ENCODE assay signal across 10 cellular contexts in genomic region chrX:154380787-154381186, GRCh38. TPM values are rescaled to one million over a fixed set of nuclear protein-coding genes. Genes with fewer than 3 reads are reported as not detected.
DNase-seq lines count a peak whose midpoint lies in the region; ATAC-seq, FAIRE-seq and TF ChIP-seq lines count a peak whose summit lies in the region.
"Had no signal": no experiment of that assay in that cellular context is flagged by ENCODE, and none has a peak within 500 bp of the region (broad histone marks: within the 10 kb centered on the region; RNA-seq: fewer than 3 reads in every experiment).

No MANE protein-coding gene starts in this region.

- no TSS peak for BruUV-seq in GM12878 (replicated peaks; lab: Mats Ljungman, UMichigan)

- CTCF ChIA-PET in GM12878 (lab: Yijun Ruan, JAX) = no interaction called here

- H3K79me2 ChIP-seq in GM12878 (ENCODE audit: control insufficient read depth, insufficient read depth, low read length) = peaks cover 15% of the 10 kb centered on the region

- H2AFZ ChIP-seq in GM12878 (ENCODE audit: control insufficient read depth, low read depth, low read length) = no peak overlapping the region

- POLR2A ChIA-PET in GM12878 (lab: Charles Lee) = no interaction called here

- 0 out of 2 replicates have a peak overlapping the region, but pooled peaks have one; percentile 17 for H3K4me2 ChIP-seq in GM12878 (ENCODE audit: control insufficient read depth, insufficient read depth)

- TF ChIP-seq POLR2A in GM12878 (IDR thresholded peaks at IDR 0.05; ENCODE audit: low read depth, low read length) (no peak), vagina (IDR thresholded peaks at IDR 0.05) (no peak)

- peaks cover 14% of the 10 kb centered on the region for H3K36me3 Mint-ChIP-seq in stimulated activated naive CD8-positive, alpha-beta T cell treated with anti-CD3 and anti-CD28 coated beads, Interleukin-15, Interleukin-2, amounts not matched to agents 100 ng/mL and 50 ng/mL, for 24 hours (ENCODE audit: low read depth)

- H3K9me3 ChIP-seq in GM12878 (replicated peaks; ENCODE audit: control insufficient read depth, insufficient read depth, low read length) (no peaks in the 10 kb centered on the region; the same call in 2 of the 3 replicates), mucosa of stomach (ENCODE audit: control insufficient read depth, low read length) (no peaks in the 10 kb centered on the region), vagina (no peaks in the 10 kb centered on the region)

- peak overlapping the region; percentile 92 for H3K4me3 Mint-ChIP-seq in stimulated activated naive CD8-positive, alpha-beta T cell treated with anti-CD3 and anti-CD28 coated beads, Interleukin-15, Interleukin-2, amounts not matched to agents 100 ng/mL and 50 ng/mL, for 24 hours

- WGBS in GM12878 (ENCODE audit: insufficient coverage, insufficient replicate concordance, low lambda C conversion rate, missing lambda C conversion rate) = 73% methylated on average over 14 of the region's 14 CpGs

- no peaks in the 10 kb centered on the region for H3K27me3 Mint-ChIP-seq in stimulated activated naive CD8-positive, alpha-beta T cell treated with anti-CD3 and anti-CD28 coated beads, Interleukin-15, Interleukin-2, amounts not matched to agents 100 ng/mL and 50 ng/mL, for 24 hours

- H3K9ac ChIP-seq in GM12878 (ENCODE audit: control insufficient read depth, insufficient read depth, low read length) = no peak overlapping the region
- peak overlapping the region; percentile 94 for H3K9ac ChIP-seq in mucosa of stomach (ENCODE audit: low read length)

- no peak for TF ChIP-seq EP300 in GM12878 (IDR thresholded peaks at IDR 0.05; ENCODE audit: borderline replicate concordance in 1 of 2, control insufficient read depth in 1 of 2, low read depth in 2 of 2, low read length in 2 of 2)

- no peak for TF ChIP-seq RAD21 in GM12878 (IDR thresholded peaks at IDR 0.05; ENCODE audit: insufficient read depth, low read depth, low read length)

- no peak for FAIRE-seq in GM12878 (lab: Jason Lieb, UNC)
- FAIRE-seq: TTC549 had no signal

- H3K27me3 ChIP-seq in GM12878 (replicated peaks in 1 of 2; ENCODE audit: control insufficient read depth in 2 of 2, insufficient read depth in 2 of 2, low read length in 1 of 2) (no peaks in the 10 kb centered on the region), mucosa of stomach (ENCODE audit: control insufficient read depth, insufficient read depth, low read length) (peaks cover 6% of the 10 kb centered on the region), vagina (no peaks in the 10 kb centered on the region)

- no peak for DNase-seq in stimulated activated naive CD8-positive, alpha-beta T cell treated with anti-CD3 and anti-CD28 coated beads, Interleukin-15, Interleukin-2, amounts not matched to agents 100 U/mL and 50 U/mL, for 24 hours
- DNase-seq in GM12878 (ENCODE audit: low read depth, low spot score) (no peak), vagina (ENCODE audit: extremely low spot score in 2 of 2) (no peak), NCI-H2227 treated with DMSO at 0.1 percent for 48 hours (lab: John Stamatoyannopoulos, UW) (no peak), AG08395 (ENCODE audit: low spot score) (no peak), Kasumi-1 (lab: John Stamatoyannopoulos, UW) (no peak)
- DNase-seq: stimulated activated CD4-positive, alpha-beta T cell treated with anti-CD3 and anti-CD28 coated beads, Interleukin-15, amount 100 ng/mL, for 24 hours had no signal

- peak overlapping the region; percentile 90 for H3K27ac Mint-ChIP-seq in stimulated activated naive CD8-positive, alpha-beta T cell treated with anti-CD3 and anti-CD28 coated beads, Interleukin-15, Interleukin-2, amounts not matched to agents 100 ng/mL and 50 ng/mL, for 24 hours

- H3K27ac ChIP-seq in GM12878 (ENCODE audit: control insufficient read depth, insufficient read depth) (no peak overlapping the region), vagina (peak overlapping the region; percentile 93)

- H3K4me3 ChIP-seq in GM12878 = no peak overlapping the region
- H3K4me3 ChIP-seq in mucosa of stomach (ENCODE audit: low read length) = no peak overlapping the region
- peak overlapping the region in 1 of 2 donors; percentile 83 for H3K4me3 ChIP-seq in vagina

- no peak for ATAC-seq in stimulated activated naive CD8-positive, alpha-beta T cell treated with anti-CD3 and anti-CD28 coated beads, Interleukin-15, Interleukin-2, amounts not matched to agents 100 U/mL and 50 U/mL, for 24 hours
- no peak for ATAC-seq in GM12878

- intact Hi-C loops in GM12878 (cut with micrococcal nuclease; ENCODE audit: unreplicated experiment) = no loop called here
- intact Hi-C loops in vagina (cut with DNase I) = no loop called here

- no peaks in the 10 kb centered on the region for H4K20me1 ChIP-seq in GM12878 (ENCODE audit: control insufficient read depth, insufficient read depth)

- H3K36me3 ChIP-seq in GM12878 (ENCODE audit: control insufficient read depth in 2 of 2, insufficient read depth in 2 of 2, low read length in 1 of 2) (no peaks in the 10 kb centered on the region; a peak in 1 of 4 replicates), mucosa of stomach (ENCODE audit: control insufficient read depth, insufficient read depth, low read length) (no peaks in the 10 kb centered on the region), vagina (no peaks in the 10 kb centered on the region)

- no peaks in the 10 kb centered on the region; the same call in 1 of the 2 replicates for H3K4me1 ChIP-seq in GM12878 (ENCODE audit: control insufficient read depth, insufficient read depth, low read length)
- H3K4me1 ChIP-seq in mucosa of stomach (ENCODE audit: control insufficient read depth, insufficient read depth, low read length) = peaks cover 15% of the 10 kb centered on the region
- H3K4me1 ChIP-seq in vagina = peaks cover 20% of the 10 kb centered on the region

- RAD21 ChIA-PET in GM12878 (lab: Charles Lee; ENCODE audit: unreplicated experiment) = no interaction called here

- H3K9me3 Mint-ChIP-seq in stimulated activated naive CD8-positive, alpha-beta T cell treated with anti-CD3 and anti-CD28 coated beads, Interleukin-15, Interleukin-2, amounts not matched to agents 100 ng/mL and 50 ng/mL, for 24 hours = no peaks in the 10 kb centered on the region

- TF ChIP-seq CTCF in GM12878 (IDR thresholded peaks at IDR 0.05 in 2 of 3, conservative IDR thresholded peaks at IDR 0.05 in 1 of 3; ENCODE audit: control insufficient read depth in 2 of 3, extremely low read depth in 1 of 3, insufficient read depth in 1 of 3, low read depth in 3 of 3, low read length in 3 of 3) = no peak
- no peak for TF ChIP-seq CTCF in vagina (IDR thresholded peaks at IDR 0.05)

- in situ Hi-C loops in GM12878 (cut with MboI) = no loop called here

- H3K4me1 Mint-ChIP-seq in stimulated activated naive CD8-positive, alpha-beta T cell treated with anti-CD3 and anti-CD28 coated beads, Interleukin-15, Interleukin-2, amounts not matched to agents 100 ng/mL and 50 ng/mL, for 24 hours (ENCODE audit: low read depth) = peaks cover 23% of the 10 kb centered on the region

- SMC1A ChIA-PET in GM12878 (lab: Charles Lee; ENCODE audit: uncharacterized antibody, unreplicated experiment) = no interaction called here

RNA-seq across cellular contexts. Expression of gene EMD, which starts 1.7 kb away (rescaled TPM):
- 11.7 and 14.3 TPM in 2 replicates for total RNA-seq in GM12878 (2013; cell fraction: nucleolus; rRNA removed)
- 13.1 and 16.0 TPM in 2 replicates for total RNA-seq in GM12878 (2014; rRNA removed)
- total RNA-seq in GM12878 (2014; rRNA removed; fragmentation: Illumina TruSeq; extraction: Trizol) = 26.7 and 27.1 TPM in 2 replicates
- 58.5 and 59.3 TPM in 2 replicates for total RNA-seq in GM12878 (2021)
- polyA plus RNA-seq in GM12878 (2011; ENCODE audit: low read depth) = 18.8 TPM
- polyA plus RNA-seq in GM12878 (2011; rRNA removed) = 15.3 and 23.3 TPM in 2 replicates
- 29.0 and 36.8 TPM in 2 replicates for polyA plus RNA-seq in GM12878 (2011; cell fraction: cytosol; rRNA removed)
- 49.6 and 51.9 TPM in 2 replicates for polyA plus RNA-seq in GM12878 (2011; cell fraction: nucleus; rRNA removed)
- 48.6 and 64.1 TPM in 2 replicates for polyA plus RNA-seq in GM12878 (2012)
- 63.8 and 83.3 TPM in 2 replicates for polyA plus RNA-seq in GM12878 (2014; fragmentation: Illumina TruSeq; extraction: Trizol)
- 1 to 10 TPM in 1 of 2 experiments, under 1 TPM in 1; 0.76 to 1.9 TPM for polyA plus RNA-seq in GM12878 (2014; fragmentation: Nextera tagmentation; extraction: Ambion mirVana)
- polyA plus RNA-seq in GM12878 (2014; rRNA removed) = 63.9 TPM in 2 replicates
- polyA plus RNA-seq in GM12878 (2016; fragmentation: Nextera tagmentation; extraction: Ambion mirVana) = 100 to 1,000 TPM in 1 of 2 experiments, 10 to 100 TPM in 1; 89.5 to 100 TPM
- polyA minus RNA-seq in GM12878 (2011; rRNA and poly(A)+ RNA removed) = 12.9 and 24.7 TPM in 2 replicates
- 14.8 and 18.7 TPM in 2 replicates for polyA minus RNA-seq in GM12878 (2011; cell fraction: cytosol; rRNA and poly(A)+ RNA removed)
- 12.0 and 16.9 TPM in 2 replicates for polyA minus RNA-seq in GM12878 (2011; cell fraction: nucleus; rRNA and poly(A)+ RNA removed)
- total RNA-seq in vagina = 59.2 TPM

RNA-seq across cellular contexts. Expression of gene FLNA, which starts 6.4 kb away (rescaled TPM):
- 217 and 245 TPM in 2 replicates for total RNA-seq in GM12878 (2013; cell fraction: nucleolus; rRNA removed)
- total RNA-seq in GM12878 (2014; rRNA removed) = 379 and 459 TPM in 2 replicates
- 128 and 137 TPM in 2 replicates for total RNA-seq in GM12878 (2014; rRNA removed; fragmentation: Illumina TruSeq; extraction: Trizol)
- total RNA-seq in GM12878 (2021) = 617 and 643 TPM in 2 replicates
- polyA plus RNA-seq in GM12878 (2011; ENCODE audit: low read depth) = 75.8 TPM
- 22.1 and 56.9 TPM in 2 replicates for polyA plus RNA-seq in GM12878 (2011; rRNA removed)
- 101 and 120 TPM in 2 replicates for polyA plus RNA-seq in GM12878 (2011; cell fraction: cytosol; rRNA removed)
- 466 and 752 TPM in 2 replicates for polyA plus RNA-seq in GM12878 (2011; cell fraction: nucleus; rRNA removed)
- 167 and 174 TPM in 2 replicates for polyA plus RNA-seq in GM12878 (2012)
- 52.0 and 174 TPM in 2 replicates for polyA plus RNA-seq in GM12878 (2014; fragmentation: Illumina TruSeq; extraction: Trizol)
- polyA plus RNA-seq in GM12878 (2014; fragmentation: Nextera tagmentation; extraction: Ambion mirVana) = 10 to 100 TPM in 1 of 2 experiments, 1 to 10 TPM in 1; 5.1 to 30.6 TPM
- polyA plus RNA-seq in GM12878 (2014; rRNA removed) = 168 and 269 TPM in 2 replicates
- 100 to 1,000 TPM; 344 to 347 TPM for polyA plus RNA-seq in GM12878 (2016; fragmentation: Nextera tagmentation; extraction: Ambion mirVana)
- 385 and 416 TPM in 2 replicates for polyA minus RNA-seq in GM12878 (2011; rRNA and poly(A)+ RNA removed)
- polyA minus RNA-seq in GM12878 (2011; cell fraction: cytosol; rRNA and poly(A)+ RNA removed) = 382 and 413 TPM in 2 replicates
- 154 and 358 TPM in 2 replicates for polyA minus RNA-seq in GM12878 (2011; cell fraction: nucleus; rRNA and poly(A)+ RNA removed)
- total RNA-seq in vagina = 1,247 TPM

RNA-seq across cellular contexts. Expression of gene RPL10, which starts 17.4 kb away (rescaled TPM):
- total RNA-seq in GM12878 (2013; cell fraction: nucleolus; rRNA removed) = 600 and 614 TPM in 2 replicates
- total RNA-seq in GM12878 (2014; rRNA removed) (4,925 and 4,997 TPM in 2 replicates), GM12878 (2014; rRNA removed; fragmentation: Illumina TruSeq; extraction: Trizol) (3,759 and 3,772 TPM in 2 replicates), GM12878 (2021) (4,064 and 4,152 TPM in 2 replicates), vagina (3,948 TPM)
- polyA plus RNA-seq in GM12878 (2011; ENCODE audit: low read depth) = 5,001 TPM
- polyA plus RNA-seq in GM12878 (2011; rRNA removed) (2,618 and 3,504 TPM in 2 replicates), GM12878 (2014; fragmentation: Illumina TruSeq; extraction: Trizol) (6,343 and 6,987 TPM in 2 replicates), GM12878 (2014; fragmentation: Nextera tagmentation; extraction: Ambion mirVana) (1,000 to 10,000 TPM; 5,383 to 7,222 TPM), GM12878 (2014; rRNA removed) (6,238 and 6,871 TPM in 2 replicates), GM12878 (2016; fragmentation: Nextera tagmentation; extraction: Ambion mirVana) (1,000 to 10,000 TPM; 1,938 to 2,032 TPM)
- polyA plus RNA-seq in GM12878 (2011; cell fraction: cytosol; rRNA removed) = 4,504 and 6,793 TPM in 2 replicates
- 1,382 and 2,108 TPM in 2 replicates for polyA plus RNA-seq in GM12878 (2011; cell fraction: nucleus; rRNA removed)
- 6,434 and 6,606 TPM in 2 replicates for polyA plus RNA-seq in GM12878 (2012)
- polyA minus RNA-seq in GM12878 (2011; rRNA and poly(A)+ RNA removed) = 1,076 and 2,028 TPM in 2 replicates
- 767 and 786 TPM in 2 replicates for polyA minus RNA-seq in GM12878 (2011; cell fraction: cytosol; rRNA and poly(A)+ RNA removed)
- polyA minus RNA-seq in GM12878 (2011; cell fraction: nucleus; rRNA and poly(A)+ RNA removed) = 230 and 289 TPM in 2 replicates

RNA-seq across cellular contexts. Expression of gene DNASE1L1, which starts 28.3 kb away (rescaled TPM):
- total RNA-seq in GM12878 (2013; cell fraction: nucleolus; rRNA removed) = 7.5 and 8.3 TPM in 2 replicates
- total RNA-seq in GM12878 (2014; rRNA removed) (19.3 and 19.7 TPM in 2 replicates), GM12878 (2014; rRNA removed; fragmentation: Illumina TruSeq; extraction: Trizol) (6.4 and 7.3 TPM in 2 replicates), GM12878 (2021) (13.5 and 14.6 TPM in 2 replicates), vagina (52.1 TPM)
- polyA plus RNA-seq in GM12878 (2011; ENCODE audit: low read depth) = 8.7 TPM
- polyA plus RNA-seq in GM12878 (2011; rRNA removed) (3.1 and 4.4 TPM in 2 replicates), GM12878 (2014; fragmentation: Illumina TruSeq; extraction: Trizol) (4.1 and 6.7 TPM in 2 replicates), GM12878 (2014; fragmentation: Nextera tagmentation; extraction: Ambion mirVana) (under 1 TPM; 0.60 to 0.74 TPM), GM12878 (2014; rRNA removed) (20.0 and 22.7 TPM in 2 replicates), GM12878 (2016; fragmentation: Nextera tagmentation; extraction: Ambion mirVana) (10 to 100 TPM in 1 of 2 experiments, 1 to 10 TPM in 1; 6.9 to 10.9 TPM)
- polyA plus RNA-seq in GM12878 (2011; cell fraction: cytosol; rRNA removed) = 6.2 and 9.1 TPM in 2 replicates
- polyA plus RNA-seq in GM12878 (2011; cell fraction: nucleus; rRNA removed) = 9.8 and 11.9 TPM in 2 replicates
- polyA plus RNA-seq in GM12878 (2012) = 12.7 and 15.6 TPM in 2 replicates
- polyA minus RNA-seq in GM12878 (2011; rRNA and poly(A)+ RNA removed) = 3.6 and 4.6 TPM in 2 replicates
- polyA minus RNA-seq in GM12878 (2011; cell fraction: cytosol; rRNA and poly(A)+ RNA removed) = 1.6 and 3.4 TPM in 2 replicates
- polyA minus RNA-seq in GM12878 (2011; cell fraction: nucleus; rRNA and poly(A)+ RNA removed) = 1.5 and 3.7 TPM in 2 replicates

RNA-seq across cellular contexts. Expression of gene TAFAZZIN, which starts 30.6 kb away (rescaled TPM):
- total RNA-seq in GM12878 (2013; cell fraction: nucleolus; rRNA removed) = 53.3 and 55.8 TPM in 2 replicates
- 25.3 and 31.3 TPM in 2 replicates for total RNA-seq in GM12878 (2014; rRNA removed)
- 14.2 and 15.3 TPM in 2 replicates for total RNA-seq in GM12878 (2014; rRNA removed; fragmentation: Illumina TruSeq; extraction: Trizol)
- total RNA-seq in GM12878 (2021) = 37.0 and 39.2 TPM in 2 replicates
- 19.4 TPM for polyA plus RNA-seq in GM12878 (2011; ENCODE audit: low read depth)
- polyA plus RNA-seq in GM12878 (2011; rRNA removed) = 15.7 and 20.0 TPM in 2 replicates
- 27.0 and 29.1 TPM in 2 replicates for polyA plus RNA-seq in GM12878 (2011; cell fraction: cytosol; rRNA removed)
- 183 and 209 TPM in 2 replicates for polyA plus RNA-seq in GM12878 (2011; cell fraction: nucleus; rRNA removed)
- polyA plus RNA-seq in GM12878 (2012) = 30.8 and 43.7 TPM in 2 replicates
- polyA plus RNA-seq in GM12878 (2014; fragmentation: Illumina TruSeq; extraction: Trizol) = 21.8 and 22.6 TPM in 2 replicates
- 1 to 10 TPM in 1 of 2 experiments, under 1 TPM in 1; 0.71 to 1.4 TPM for polyA plus RNA-seq in GM12878 (2014; fragmentation: Nextera tagmentation; extraction: Ambion mirVana)
- 43.1 and 50.4 TPM in 2 replicates for polyA plus RNA-seq in GM12878 (2014; rRNA removed)
- polyA plus RNA-seq in GM12878 (2016; fragmentation: Nextera tagmentation; extraction: Ambion mirVana) = 10 to 100 TPM; 25.0 to 31.6 TPM
- 9.9 and 12.2 TPM in 2 replicates for polyA minus RNA-seq in GM12878 (2011; rRNA and poly(A)+ RNA removed)
- polyA minus RNA-seq in GM12878 (2011; cell fraction: cytosol; rRNA and poly(A)+ RNA removed) = 9.1 and 10.7 TPM in 2 replicates
- polyA minus RNA-seq in GM12878 (2011; cell fraction: nucleus; rRNA and poly(A)+ RNA removed) = 26.0 and 36.0 TPM in 2 replicates
- total RNA-seq in vagina = 59.2 TPM
